ENCODE assay signal across 1 cellular context in the genomic region with DNA sequence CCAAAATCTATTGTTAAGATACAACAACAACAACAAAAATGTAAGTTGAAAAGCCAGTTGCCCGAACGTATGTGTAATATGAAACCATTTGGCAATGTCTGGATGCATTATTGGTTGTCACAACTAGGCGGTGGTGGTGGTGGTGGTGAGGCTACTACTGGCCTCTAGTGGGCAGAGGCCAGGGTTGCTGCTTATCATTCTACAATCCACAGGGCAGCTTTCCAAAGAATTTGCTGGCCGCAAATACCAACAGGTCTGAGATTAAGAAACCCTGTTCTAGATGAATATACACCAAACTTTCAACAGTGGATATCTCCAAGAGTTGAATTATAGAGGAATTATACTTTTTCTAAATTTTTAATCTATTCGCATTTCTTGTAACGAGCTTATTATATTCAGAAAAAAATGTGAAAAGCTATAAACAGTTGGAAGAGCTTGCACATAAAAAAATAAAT.
TF ChIP-seq lines count a peak whose summit lies in the region.

No MANE protein-coding gene starts in this region.

TF ChIP-seq in GM23338, 12 proteins besides CTCF, POLR2A, EP300 and RAD21 (continued from another document):
- TF ChIP-seq, protein P1, sequence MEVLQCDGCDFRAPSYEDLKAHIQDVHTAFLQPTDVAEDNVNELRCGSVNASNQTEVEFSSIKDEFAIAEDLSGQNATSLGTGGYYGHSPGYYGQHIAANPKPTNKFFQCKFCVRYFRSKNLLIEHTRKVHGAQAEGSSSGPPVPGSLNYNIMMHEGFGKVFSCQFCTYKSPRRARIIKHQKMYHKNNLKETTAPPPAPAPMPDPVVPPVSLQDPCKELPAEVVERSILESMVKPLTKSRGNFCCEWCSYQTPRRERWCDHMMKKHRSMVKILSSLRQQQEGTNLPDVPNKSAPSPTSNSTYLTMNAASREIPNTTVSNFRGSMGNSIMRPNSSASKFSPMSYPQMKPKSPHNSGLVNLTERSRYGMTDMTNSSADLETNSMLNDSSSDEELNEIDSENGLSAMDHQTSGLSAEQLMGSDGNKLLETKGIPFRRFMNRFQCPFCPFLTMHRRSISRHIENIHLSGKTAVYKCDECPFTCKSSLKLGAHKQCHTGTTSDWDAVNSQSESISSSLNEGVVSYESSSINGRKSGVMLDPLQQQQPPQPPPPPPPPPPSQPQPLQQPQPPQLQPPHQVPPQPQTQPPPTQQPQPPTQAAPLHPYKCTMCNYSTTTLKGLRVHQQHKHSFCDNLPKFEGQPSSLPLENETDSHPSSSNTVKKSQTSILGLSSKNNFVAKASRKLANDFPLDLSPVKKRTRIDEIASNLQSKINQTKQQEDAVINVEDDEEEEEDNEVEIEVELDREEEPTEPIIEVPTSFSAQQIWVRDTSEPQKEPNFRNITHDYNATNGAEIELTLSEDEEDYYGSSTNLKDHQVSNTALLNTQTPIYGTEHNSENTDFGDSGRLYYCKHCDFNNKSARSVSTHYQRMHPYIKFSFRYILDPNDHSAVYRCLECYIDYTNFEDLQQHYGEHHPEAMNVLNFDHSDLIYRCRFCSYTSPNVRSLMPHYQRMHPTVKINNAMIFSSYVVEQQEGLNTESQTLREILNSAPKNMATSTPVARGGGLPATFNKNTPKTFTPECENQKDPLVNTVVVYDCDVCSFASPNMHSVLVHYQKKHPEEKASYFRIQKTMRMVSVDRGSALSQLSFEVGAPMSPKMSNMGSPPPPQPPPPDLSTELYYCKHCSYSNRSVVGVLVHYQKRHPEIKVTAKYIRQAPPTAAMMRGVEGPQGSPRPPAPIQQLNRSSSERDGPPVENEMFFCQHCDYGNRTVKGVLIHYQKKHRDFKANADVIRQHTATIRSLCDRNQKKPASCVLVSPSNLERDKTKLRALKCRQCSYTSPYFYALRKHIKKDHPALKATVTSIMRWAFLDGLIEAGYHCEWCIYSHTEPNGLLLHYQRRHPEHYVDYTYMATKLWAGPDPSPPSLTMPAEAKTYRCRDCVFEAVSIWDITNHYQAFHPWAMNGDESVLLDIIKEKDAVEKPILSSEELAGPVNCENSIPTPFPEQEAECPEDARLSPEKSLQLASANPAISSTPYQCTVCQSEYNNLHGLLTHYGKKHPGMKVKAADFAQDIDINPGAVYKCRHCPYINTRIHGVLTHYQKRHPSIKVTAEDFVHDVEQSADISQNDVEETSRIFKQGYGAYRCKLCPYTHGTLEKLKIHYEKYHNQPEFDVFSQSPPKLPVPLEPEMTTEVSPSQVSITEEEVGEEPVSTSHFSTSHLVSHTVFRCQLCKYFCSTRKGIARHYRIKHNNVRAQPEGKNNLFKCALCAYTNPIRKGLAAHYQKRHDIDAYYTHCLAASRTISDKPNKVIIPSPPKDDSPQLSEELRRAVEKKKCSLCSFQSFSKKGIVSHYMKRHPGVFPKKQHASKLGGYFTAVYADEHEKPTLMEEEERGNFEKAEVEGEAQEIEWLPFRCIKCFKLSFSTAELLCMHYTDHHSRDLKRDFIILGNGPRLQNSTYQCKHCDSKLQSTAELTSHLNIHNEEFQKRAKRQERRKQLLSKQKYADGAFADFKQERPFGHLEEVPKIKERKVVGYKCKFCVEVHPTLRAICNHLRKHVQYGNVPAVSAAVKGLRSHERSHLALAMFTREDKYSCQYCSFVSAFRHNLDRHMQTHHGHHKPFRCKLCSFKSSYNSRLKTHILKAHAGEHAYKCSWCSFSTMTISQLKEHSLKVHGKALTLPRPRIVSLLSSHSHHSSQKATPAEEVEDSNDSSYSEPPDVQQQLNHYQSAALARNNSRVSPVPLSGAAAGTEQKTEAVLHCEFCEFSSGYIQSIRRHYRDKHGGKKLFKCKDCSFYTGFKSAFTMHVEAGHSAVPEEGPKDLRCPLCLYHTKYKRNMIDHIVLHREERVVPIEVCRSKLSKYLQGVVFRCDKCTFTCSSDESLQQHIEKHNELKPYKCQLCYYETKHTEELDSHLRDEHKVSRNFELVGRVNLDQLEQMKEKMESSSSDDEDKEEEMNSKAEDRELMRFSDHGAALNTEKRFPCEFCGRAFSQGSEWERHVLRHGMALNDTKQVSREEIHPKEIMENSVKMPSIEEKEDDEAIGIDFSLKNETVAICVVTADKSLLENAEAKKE (CRISPR knock-in tag; IDR thresholded peaks at IDR 0.05), result no peak
- no peak for TF ChIP-seq NANOG (IDR thresholded peaks at IDR 0.05; ENCODE audit: borderline replicate concordance)
- no peak for TF ChIP-seq EZH2 (IDR thresholded peaks at IDR 0.05; ENCODE audit: low read depth, unreplicated experiment)
